8 cellular contexts compared by ENCODE assay signal in the genomic region with DNA sequence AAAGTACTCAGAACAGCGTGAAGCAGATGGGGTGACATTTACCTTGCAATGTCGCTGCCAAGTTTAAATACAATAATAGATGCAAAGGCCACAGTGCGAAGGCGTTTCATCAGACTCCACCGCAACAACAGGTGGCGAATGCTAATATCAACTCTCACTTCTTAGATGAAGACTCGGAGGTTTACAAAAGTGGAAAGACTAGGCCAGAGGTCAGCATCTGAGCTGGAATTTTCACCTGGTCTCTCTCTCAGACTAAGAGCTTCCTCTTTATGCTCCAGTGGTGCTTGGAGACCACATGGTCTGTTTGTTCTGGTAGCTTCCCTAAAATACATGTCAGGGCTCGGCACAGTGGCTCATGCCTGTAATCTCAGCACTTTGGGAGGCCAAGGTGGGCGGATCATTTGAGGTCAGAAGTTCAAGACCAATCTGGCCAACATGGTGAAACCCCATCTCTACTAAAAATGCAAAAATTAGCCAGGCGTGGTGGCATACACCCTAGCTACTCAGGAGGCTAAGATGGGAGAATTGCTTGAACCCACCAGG.
DNase-seq lines count a peak whose midpoint lies in the region; ATAC-seq and TF ChIP-seq lines count a peak whose summit lies in the region.

No MANE protein-coding gene starts in this region.

- H3K4me1 ChIP-seq in mesenchymal stem cell (ENCODE audit: control insufficient read depth, insufficient read depth, low read depth, low read length): no peaks in the 10 kb centered on the region

- peaks cover 4% of the 10 kb centered on the region; the same call in 1 of the 2 replicates for H3K79me2 ChIP-seq in SU-DHL-6 (ENCODE audit: insufficient read depth, low read length)

- H2AFZ ChIP-seq in SU-DHL-6 (ENCODE audit: low read depth, low read length, severe bottlenecking) (no peak overlapping the region), mesenchymal stem cell (ENCODE audit: low read depth, low read length) (no peak overlapping the region)

- ATAC-seq in GM19351 (IDR thresholded peaks at IDR 0.05; ENCODE audit: unreplicated experiment): peak; percentile 83
- peak; percentile 92 for ATAC-seq in HG03097 (IDR thresholded peaks at IDR 0.05; ENCODE audit: low FRiP score, unreplicated experiment)

- no peaks in the 10 kb centered on the region for H3K36me3 ChIP-seq in SU-DHL-6 (ENCODE audit: low read length)
- peaks cover 0 to 6% of the 10 kb centered on the region in 2 experiments for H3K36me3 ChIP-seq in mesenchymal stem cell (ENCODE audit: control insufficient read depth in 1 of 2, insufficient read depth in 2 of 2, low read depth in 1 of 2, low read length in 2 of 2)

- H3K18ac ChIP-seq in mesenchymal stem cell (ENCODE audit: low read depth in 1 of 2, low read length in 2 of 2): no peak overlapping the region

- no peak overlapping the region for H2BK12ac ChIP-seq in mesenchymal stem cell (ENCODE audit: low read length in 2 of 2)

- no peaks in the 10 kb centered on the region for H3K79me1 ChIP-seq in mesenchymal stem cell (replicated peaks; ENCODE audit: low read length, poor library complexity, severe bottlenecking)

- H2BK5ac ChIP-seq in mesenchymal stem cell (ENCODE audit: low read depth, low read length, poor library complexity, severe bottlenecking): no peak overlapping the region

- H3K9me2 ChIP-seq in SU-DHL-6 (replicated peaks; ENCODE audit: insufficient read depth, low read length): no peaks in the 10 kb centered on the region

- H3F3A ChIP-seq in SU-DHL-6 (ENCODE audit: insufficient read depth): peaks cover 29% of the 10 kb centered on the region

- WGBS in mesenchymal stem cell: 82% methylated on average over 9 of the region's 10 CpGs

- no peak overlapping the region for H4K91ac ChIP-seq in mesenchymal stem cell (ENCODE audit: low read length)

- no peak overlapping the region for H3K4me3 ChIP-seq in SU-DHL-6 (ENCODE audit: insufficient read depth, low read length, poor library complexity, severe bottlenecking)
- no peak overlapping the region for H3K4me3 ChIP-seq in mesenchymal stem cell (ENCODE audit: insufficient read depth in 1 of 2, low read depth in 1 of 2, low read length in 2 of 2)

- no peak overlapping the region for H2AK5ac ChIP-seq in mesenchymal stem cell (ENCODE audit: low read length, severe bottlenecking)

- H3K9ac ChIP-seq in SU-DHL-6 (ENCODE audit: low read length): no peak overlapping the region
- H3K9ac ChIP-seq in mesenchymal stem cell (ENCODE audit: low read length): no peak overlapping the region

- H3K9me3 ChIP-seq in SU-DHL-6 (ENCODE audit: insufficient read depth, low read length): no peaks in the 10 kb centered on the region
- no peaks in the 10 kb centered on the region for H3K9me3 ChIP-seq in mesenchymal stem cell (ENCODE audit: control insufficient read depth, low read length)

- H2BK120ac ChIP-seq in mesenchymal stem cell (ENCODE audit: low read depth, low read length): no peak overlapping the region

- H4K20me1 ChIP-seq in SU-DHL-6 (ENCODE audit: low read depth, low read length): no peaks in the 10 kb centered on the region

- DNase-seq in DMS 273 treated with DMSO at 0.1 percent for 48 hours (lab: John Stamatoyannopoulos, UW) (peak; percentile 70), cerebellum (ENCODE audit: low spot score) (no peak), KG1 (lab: John Stamatoyannopoulos, UW) (no peak), substantia nigra (lab: John Stamatoyannopoulos, UW) (no peak), mesenchymal stem cell (no peak)

- no peak overlapping the region for H3K14ac ChIP-seq in mesenchymal stem cell (ENCODE audit: low read length in 2 of 2)

- H3K27me3 ChIP-seq in SU-DHL-6 (ENCODE audit: low read length): no peaks in the 10 kb centered on the region
- no peaks in the 10 kb centered on the region for H3K27me3 ChIP-seq in mesenchymal stem cell (ENCODE audit: control insufficient read depth in 1 of 2, insufficient read depth in 1 of 2, low read length in 2 of 2)

- H3K23ac ChIP-seq in mesenchymal stem cell (ENCODE audit: low read length in 2 of 2): no peak overlapping the region

- H3K4ac ChIP-seq in mesenchymal stem cell (ENCODE audit: low read depth in 1 of 2, low read length in 2 of 2): no peak overlapping the region

- no peak overlapping the region for H2BK15ac ChIP-seq in mesenchymal stem cell (ENCODE audit: low read depth, poor library complexity, severe bottlenecking)

- no peak for TF ChIP-seq CTCF in SU-DHL-6 (IDR thresholded peaks at IDR 0.05; ENCODE audit: insufficient read depth, low read length, poor library complexity, severe bottlenecking)

- peak overlapping the region; percentile 94 for H3K27ac ChIP-seq in SU-DHL-6 (ENCODE audit: low read depth, low read length)
- no peak overlapping the region for H3K27ac ChIP-seq in substantia nigra (ENCODE audit: low read depth, low read length, poor library complexity, severe bottlenecking)
- no peak overlapping the region for H3K27ac ChIP-seq in mesenchymal stem cell (ENCODE audit: low read length, poor library complexity, severe bottlenecking)

- no peak overlapping the region for H4K8ac ChIP-seq in mesenchymal stem cell (ENCODE audit: low read length)

- peak overlapping the region; percentile 58 for H3K4me2 ChIP-seq in SU-DHL-6 (ENCODE audit: low read depth, low read length, poor library complexity, severe bottlenecking)
- no peak overlapping the region for H3K4me2 ChIP-seq in mesenchymal stem cell (ENCODE audit: low read length, poor library complexity, severe bottlenecking)
